In the genomic region with DNA sequence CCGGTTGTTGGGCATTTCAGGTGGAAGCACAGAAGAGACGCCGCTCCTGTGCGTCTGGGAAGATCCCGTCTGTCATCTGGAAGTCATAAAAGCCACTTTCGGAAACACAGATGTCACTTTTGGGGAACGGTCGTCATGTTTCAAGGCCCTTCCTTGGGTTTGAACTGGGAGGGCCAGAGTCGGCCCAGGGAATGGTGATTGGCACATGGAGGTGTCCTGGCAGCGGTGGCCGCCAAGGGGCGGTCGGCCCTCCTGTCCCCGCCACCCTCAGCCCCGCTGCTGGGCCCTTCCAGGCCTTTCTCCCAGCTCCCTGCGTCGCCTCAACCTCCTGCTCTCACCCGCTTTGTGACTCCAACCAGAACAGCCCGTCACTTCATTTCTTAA, we compare ENCODE assay signal across 2 cellular contexts.
TF ChIP-seq lines count a peak whose summit lies in the region.

No MANE protein-coding gene starts in this region.

TF ChIP-seq in HepG2, 621 proteins besides CTCF, POLR2A, EP300 and RAD21 (continued from another document and continues in another):
- TF ChIP-seq, protein P1, sequence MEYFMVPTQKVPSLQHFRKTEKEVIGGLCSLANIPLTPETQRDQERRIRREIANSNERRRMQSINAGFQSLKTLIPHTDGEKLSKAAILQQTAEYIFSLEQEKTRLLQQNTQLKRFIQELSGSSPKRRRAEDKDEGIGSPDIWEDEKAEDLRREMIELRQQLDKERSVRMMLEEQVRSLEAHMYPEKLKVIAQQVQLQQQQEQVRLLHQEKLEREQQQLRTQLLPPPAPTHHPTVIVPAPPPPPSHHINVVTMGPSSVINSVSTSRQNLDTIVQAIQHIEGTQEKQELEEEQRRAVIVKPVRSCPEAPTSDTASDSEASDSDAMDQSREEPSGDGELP (IDR thresholded peaks at IDR 0.05; ENCODE audit: borderline replicate concordance, low read depth): no peak
- TF ChIP-seq, protein P2, sequence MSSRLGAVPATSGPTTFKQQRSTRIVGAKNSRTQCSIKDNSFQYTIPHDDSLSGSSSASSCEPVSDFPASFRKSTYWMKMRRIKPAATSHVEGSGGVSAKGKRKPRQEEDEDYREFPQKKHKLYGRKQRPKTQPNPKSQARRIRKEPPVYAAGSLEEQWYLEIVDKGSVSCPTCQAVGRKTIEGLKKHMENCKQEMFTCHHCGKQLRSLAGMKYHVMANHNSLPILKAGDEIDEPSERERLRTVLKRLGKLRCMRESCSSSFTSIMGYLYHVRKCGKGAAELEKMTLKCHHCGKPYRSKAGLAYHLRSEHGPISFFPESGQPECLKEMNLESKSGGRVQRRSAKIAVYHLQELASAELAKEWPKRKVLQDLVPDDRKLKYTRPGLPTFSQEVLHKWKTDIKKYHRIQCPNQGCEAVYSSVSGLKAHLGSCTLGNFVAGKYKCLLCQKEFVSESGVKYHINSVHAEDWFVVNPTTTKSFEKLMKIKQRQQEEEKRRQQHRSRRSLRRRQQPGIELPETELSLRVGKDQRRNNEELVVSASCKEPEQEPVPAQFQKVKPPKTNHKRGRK (CRISPR knock-in tag; IDR thresholded peaks at IDR 0.05): no peak
- TF ChIP-seq SRY (CRISPR knock-in tag; IDR thresholded peaks at IDR 0.05) (no peak), SMC3 (IDR thresholded peaks at IDR 0.05; ENCODE audit: low read length) (peak; percentile 2; the same call in 1 of the 2 replicates), SSRP1 (CRISPR knock-in tag; IDR thresholded peaks at IDR 0.05) (no peak), NR2C2 (CRISPR knock-in tag; IDR thresholded peaks at IDR 0.05; ENCODE audit: borderline replicate concordance) (no peak), NFRKB (IDR thresholded peaks at IDR 0.05) (no peak), ZNF652 (CRISPR knock-in tag; IDR thresholded peaks at IDR 0.05; ENCODE audit: borderline replicate concordance, low read depth) (no peak), BRD4 (CRISPR knock-in tag; IDR thresholded peaks at IDR 0.05) (no peak), CENPX (CRISPR knock-in tag; IDR thresholded peaks at IDR 0.05) (no peak), ZNF850 (CRISPR knock-in tag; conservative IDR thresholded peaks at IDR 0.05) (no peak), NFYC (CRISPR knock-in tag; IDR thresholded peaks at IDR 0.05) (no peak), ZNF335 (CRISPR knock-in tag; IDR thresholded peaks at IDR 0.05) (no peak), MIER2 (CRISPR knock-in tag; IDR thresholded peaks at IDR 0.05) (no peak), GPN1 (CRISPR knock-in tag; IDR thresholded peaks at IDR 0.05; ENCODE audit: borderline replicate concordance) (no peak), FIP1L1 (IDR thresholded peaks at IDR 0.05; ENCODE audit: borderline replicate concordance, insufficient read depth, low read depth, low read length) (no peak)
- TF ChIP-seq, protein P3, sequence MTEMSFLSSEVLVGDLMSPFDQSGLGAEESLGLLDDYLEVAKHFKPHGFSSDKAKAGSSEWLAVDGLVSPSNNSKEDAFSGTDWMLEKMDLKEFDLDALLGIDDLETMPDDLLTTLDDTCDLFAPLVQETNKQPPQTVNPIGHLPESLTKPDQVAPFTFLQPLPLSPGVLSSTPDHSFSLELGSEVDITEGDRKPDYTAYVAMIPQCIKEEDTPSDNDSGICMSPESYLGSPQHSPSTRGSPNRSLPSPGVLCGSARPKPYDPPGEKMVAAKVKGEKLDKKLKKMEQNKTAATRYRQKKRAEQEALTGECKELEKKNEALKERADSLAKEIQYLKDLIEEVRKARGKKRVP (CRISPR knock-in tag; IDR thresholded peaks at IDR 0.05): no peak
- TF ChIP-seq, protein P4, sequence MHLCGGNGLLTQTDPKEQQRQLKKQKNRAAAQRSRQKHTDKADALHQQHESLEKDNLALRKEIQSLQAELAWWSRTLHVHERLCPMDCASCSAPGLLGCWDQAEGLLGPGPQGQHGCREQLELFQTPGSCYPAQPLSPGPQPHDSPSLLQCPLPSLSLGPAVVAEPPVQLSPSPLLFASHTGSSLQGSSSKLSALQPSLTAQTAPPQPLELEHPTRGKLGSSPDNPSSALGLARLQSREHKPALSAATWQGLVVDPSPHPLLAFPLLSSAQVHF (CRISPR knock-in tag; IDR thresholded peaks at IDR 0.05): no peak
- TF ChIP-seq, protein P5, sequence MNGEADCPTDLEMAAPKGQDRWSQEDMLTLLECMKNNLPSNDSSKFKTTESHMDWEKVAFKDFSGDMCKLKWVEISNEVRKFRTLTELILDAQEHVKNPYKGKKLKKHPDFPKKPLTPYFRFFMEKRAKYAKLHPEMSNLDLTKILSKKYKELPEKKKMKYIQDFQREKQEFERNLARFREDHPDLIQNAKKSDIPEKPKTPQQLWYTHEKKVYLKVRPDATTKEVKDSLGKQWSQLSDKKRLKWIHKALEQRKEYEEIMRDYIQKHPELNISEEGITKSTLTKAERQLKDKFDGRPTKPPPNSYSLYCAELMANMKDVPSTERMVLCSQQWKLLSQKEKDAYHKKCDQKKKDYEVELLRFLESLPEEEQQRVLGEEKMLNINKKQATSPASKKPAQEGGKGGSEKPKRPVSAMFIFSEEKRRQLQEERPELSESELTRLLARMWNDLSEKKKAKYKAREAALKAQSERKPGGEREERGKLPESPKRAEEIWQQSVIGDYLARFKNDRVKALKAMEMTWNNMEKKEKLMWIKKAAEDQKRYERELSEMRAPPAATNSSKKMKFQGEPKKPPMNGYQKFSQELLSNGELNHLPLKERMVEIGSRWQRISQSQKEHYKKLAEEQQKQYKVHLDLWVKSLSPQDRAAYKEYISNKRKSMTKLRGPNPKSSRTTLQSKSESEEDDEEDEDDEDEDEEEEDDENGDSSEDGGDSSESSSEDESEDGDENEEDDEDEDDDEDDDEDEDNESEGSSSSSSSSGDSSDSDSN (CRISPR knock-in tag; IDR thresholded peaks at IDR 0.05): 0 out of 2 replicates have a peak, but pooled peaks have one; percentile 31

TF ChIP-seq in WTC11, 78 proteins besides CTCF, POLR2A, EP300 and RAD21 (continued from another document):
- TF ChIP-seq, protein P6, sequence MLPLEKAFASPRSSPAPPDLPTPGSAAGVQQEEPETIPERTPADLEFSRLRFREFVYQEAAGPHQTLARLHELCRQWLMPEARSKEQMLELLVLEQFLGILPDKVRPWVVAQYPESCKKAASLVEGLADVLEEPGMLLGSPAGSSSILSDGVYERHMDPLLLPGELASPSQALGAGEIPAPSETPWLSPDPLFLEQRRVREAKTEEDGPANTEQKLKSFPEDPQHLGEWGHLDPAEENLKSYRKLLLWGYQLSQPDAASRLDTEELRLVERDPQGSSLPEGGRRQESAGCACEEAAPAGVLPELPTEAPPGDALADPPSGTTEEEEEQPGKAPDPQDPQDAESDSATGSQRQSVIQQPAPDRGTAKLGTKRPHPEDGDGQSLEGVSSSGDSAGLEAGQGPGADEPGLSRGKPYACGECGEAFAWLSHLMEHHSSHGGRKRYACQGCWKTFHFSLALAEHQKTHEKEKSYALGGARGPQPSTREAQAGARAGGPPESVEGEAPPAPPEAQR (CRISPR knock-in tag; IDR thresholded peaks at IDR 0.05): no peak
- TF ChIP-seq ETV6 (CRISPR knock-in tag; IDR thresholded peaks at IDR 0.05) (no peak), GTF2I (CRISPR knock-in tag; conservative IDR thresholded peaks at IDR 0.05) (no peak), ZNF232 (CRISPR knock-in tag; IDR thresholded peaks at IDR 0.05) (no peak), NR2C2 (CRISPR knock-in tag; IDR thresholded peaks at IDR 0.05) (no peak), ZBTB21 (CRISPR knock-in tag; IDR thresholded peaks at IDR 0.05; ENCODE audit: borderline replicate concordance) (no peak), TCF7 (CRISPR knock-in tag; IDR thresholded peaks at IDR 0.05; ENCODE audit: low read depth) (no peak), PRRX2 (CRISPR knock-in tag; IDR thresholded peaks at IDR 0.05) (no peak)
- TF ChIP-seq, protein P7, sequence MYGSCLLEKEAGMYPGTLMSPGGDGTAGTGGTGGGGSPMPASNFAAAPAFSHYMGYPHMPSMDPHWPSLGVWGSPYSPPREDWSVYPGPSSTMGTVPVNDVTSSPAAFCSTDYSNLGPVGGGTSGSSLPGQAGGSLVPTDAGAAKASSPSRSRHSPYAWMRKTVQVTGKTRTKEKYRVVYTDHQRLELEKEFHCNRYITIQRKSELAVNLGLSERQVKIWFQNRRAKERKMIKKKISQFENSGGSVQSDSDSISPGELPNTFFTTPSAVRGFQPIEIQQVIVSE (CRISPR knock-in tag; IDR thresholded peaks at IDR 0.05; ENCODE audit: borderline replicate concordance): no peak
- TF ChIP-seq, protein P8, sequence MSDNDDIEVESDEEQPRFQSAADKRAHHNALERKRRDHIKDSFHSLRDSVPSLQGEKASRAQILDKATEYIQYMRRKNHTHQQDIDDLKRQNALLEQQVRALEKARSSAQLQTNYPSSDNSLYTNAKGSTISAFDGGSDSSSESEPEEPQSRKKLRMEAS (CRISPR knock-in tag; IDR thresholded peaks at IDR 0.05): no peak
- TF ChIP-seq, protein P9, sequence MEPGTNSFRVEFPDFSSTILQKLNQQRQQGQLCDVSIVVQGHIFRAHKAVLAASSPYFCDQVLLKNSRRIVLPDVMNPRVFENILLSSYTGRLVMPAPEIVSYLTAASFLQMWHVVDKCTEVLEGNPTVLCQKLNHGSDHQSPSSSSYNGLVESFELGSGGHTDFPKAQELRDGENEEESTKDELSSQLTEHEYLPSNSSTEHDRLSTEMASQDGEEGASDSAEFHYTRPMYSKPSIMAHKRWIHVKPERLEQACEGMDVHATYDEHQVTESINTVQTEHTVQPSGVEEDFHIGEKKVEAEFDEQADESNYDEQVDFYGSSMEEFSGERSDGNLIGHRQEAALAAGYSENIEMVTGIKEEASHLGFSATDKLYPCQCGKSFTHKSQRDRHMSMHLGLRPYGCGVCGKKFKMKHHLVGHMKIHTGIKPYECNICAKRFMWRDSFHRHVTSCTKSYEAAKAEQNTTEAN (CRISPR knock-in tag; IDR thresholded peaks at IDR 0.05): no peak
- TF ChIP-seq, protein P10, sequence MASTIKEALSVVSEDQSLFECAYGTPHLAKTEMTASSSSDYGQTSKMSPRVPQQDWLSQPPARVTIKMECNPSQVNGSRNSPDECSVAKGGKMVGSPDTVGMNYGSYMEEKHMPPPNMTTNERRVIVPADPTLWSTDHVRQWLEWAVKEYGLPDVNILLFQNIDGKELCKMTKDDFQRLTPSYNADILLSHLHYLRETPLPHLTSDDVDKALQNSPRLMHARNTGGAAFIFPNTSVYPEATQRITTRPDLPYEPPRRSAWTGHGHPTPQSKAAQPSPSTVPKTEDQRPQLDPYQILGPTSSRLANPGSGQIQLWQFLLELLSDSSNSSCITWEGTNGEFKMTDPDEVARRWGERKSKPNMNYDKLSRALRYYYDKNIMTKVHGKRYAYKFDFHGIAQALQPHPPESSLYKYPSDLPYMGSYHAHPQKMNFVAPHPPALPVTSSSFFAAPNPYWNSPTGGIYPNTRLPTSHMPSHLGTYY (CRISPR knock-in tag; IDR thresholded peaks at IDR 0.05): no peak
